In genomic region chr17:57425903-57426574, GRCh38 we compare ENCODE assay signal across 19 cellular contexts.
DNase-seq lines count a peak whose midpoint lies in the region; ATAC-seq and TF ChIP-seq lines count a peak whose summit lies in the region.
"Had no signal": no experiment of that assay in that cellular context is flagged by ENCODE, and none has a peak within 500 bp of the region (broad histone marks: within the 10 kb centered on the region; RNA-seq: fewer than 3 reads in every experiment).

No MANE protein-coding gene starts in this region.

- TF ChIP-seq POLR2A in vagina (IDR thresholded peaks at IDR 0.05): no peak

- H3K4me1 Mint-ChIP-seq in activated T-cell treated with anti-CD3 and anti-CD28 coated beads, Interleukin-2, amount 50 U/mL, for 4 hours (ENCODE audit: low read depth): peaks cover 41% of the 10 kb centered on the region
- peaks cover 95% of the 10 kb centered on the region for H3K4me1 Mint-ChIP-seq in brain
- H3K4me1 Mint-ChIP-seq in stimulated activated naive B cell treated with anti-CD40 and anti-IgM and Interleukin-4, amounts not matched to agents 10 μg/mL and 1 μg/mL and 100 μg/mL, for 72 hours: peaks cover 36 to 63% of the 10 kb centered on the region in 2 donors

- H3K27me3 Mint-ChIP-seq in activated T-cell treated with anti-CD3 and anti-CD28 coated beads, Interleukin-2, amount 50 U/mL, for 4 hours (ENCODE audit: low read depth): no peaks in the 10 kb centered on the region
- H3K27me3 Mint-ChIP-seq in brain: no peaks in the 10 kb centered on the region
- H3K27me3 Mint-ChIP-seq in stimulated activated naive B cell treated with anti-CD40 and anti-IgM and Interleukin-4, amounts not matched to agents 10 μg/mL and 1 μg/mL and 100 μg/mL, for 72 hours: no peaks in the 10 kb centered on the region

- no peak for TF ChIP-seq CTCF in brain (conservative IDR thresholded peaks at IDR 0.05)
- TF ChIP-seq CTCF in vagina (IDR thresholded peaks at IDR 0.05): no peak
- no peak for TF ChIP-seq CTCF in GM13977 (IDR thresholded peaks at IDR 0.05; ENCODE audit: extremely low read depth, insufficient read depth, missing control alignments)

- no peak for DNase-seq in activated T-cell treated with anti-CD3 and anti-CD28 coated beads, Interleukin-2, amount 50 U/mL, for 4 hours
- no peak for DNase-seq in activated T-cell treated with anti-CD3 and anti-CD28 coated beads, Interleukin-2, amount 50 U/mL, for 1 hour
- DNase-seq in NCI-H146 treated with DMSO at 0.1 percent for 48 hours (lab: John Stamatoyannopoulos, UW; ENCODE audit: unreplicated experiment): peak; percentile 29
- DNase-seq in stimulated activated naive B cell treated with anti-CD40 and anti-IgM and Interleukin-4, amounts not matched to agents 10 μg/mL and 1 μg/mL and 100 μg/mL, for 72 hours: no peak
- no peak for DNase-seq in vagina (ENCODE audit: extremely low spot score in 2 of 2)
- no peak for DNase-seq in G401 (ENCODE audit: low spot score)
- DNase-seq in GM13977 (ENCODE audit: low spot score): no peak
- DNase-seq: activated CD4-positive, alpha-beta T cell treated with anti-CD3 and anti-CD28 coated beads, Interleukin-2, amount 50 U/mL, for 4 hours; caudate nucleus; effector CD8-positive, alpha-beta T cell; kidney; NCI-H2029 treated with DMSO at 0.1 percent for 48 hours; NCI-H510A; stimulated activated CD4-positive, alpha-beta T cell treated with anti-CD3 and anti-CD28 coated beads, Interleukin-2, amount 100 ng/mL, for 24 hours; substantia nigra; T1000 had no signal

- H3K36me3 ChIP-seq in vagina: no peaks in the 10 kb centered on the region

- in situ Hi-C loops in G401 (cut with HindIII; ENCODE audit: low sequenced_read_pairs): no loop called here
- in situ Hi-C loops in GM13977 (cut with MboI; ENCODE audit: low pct_unique_long_range_greater_than_20kb, low sequenced_read_pairs, unreplicated experiment): no loop called here

- H3K9me3 Mint-ChIP-seq in activated T-cell treated with anti-CD3 and anti-CD28 coated beads, Interleukin-2, amount 50 U/mL, for 4 hours: no peaks in the 10 kb centered on the region
- peaks cover 0 to 4% (median 2%) of the 10 kb centered on the region in 5 experiments for H3K9me3 Mint-ChIP-seq in brain
- no peaks in the 10 kb centered on the region for H3K9me3 Mint-ChIP-seq in stimulated activated naive B cell treated with anti-CD40 and anti-IgM and Interleukin-4, amounts not matched to agents 10 μg/mL and 1 μg/mL and 100 μg/mL, for 72 hours

- H3K27ac Mint-ChIP-seq in brain: peak overlapping the region in 4 of 5 experiments; percentile 20 to 79 (median 64)
- H3K27ac Mint-ChIP-seq in stimulated activated naive B cell treated with anti-CD40 and anti-IgM and Interleukin-4, amounts not matched to agents 10 μg/mL and 1 μg/mL and 100 μg/mL, for 72 hours: peak overlapping the region; percentile 10

- H3K27ac ChIP-seq in vagina: no peak overlapping the region

- no peaks in the 10 kb centered on the region for H3K9me3 ChIP-seq in vagina

- H3K4me3 Mint-ChIP-seq in activated T-cell treated with anti-CD3 and anti-CD28 coated beads, Interleukin-2, amount 50 U/mL, for 4 hours: no peak overlapping the region
- peak overlapping the region in 3 of 5 experiments; percentile 1 to 41 (median 13) for H3K4me3 Mint-ChIP-seq in brain
- no peak overlapping the region for H3K4me3 Mint-ChIP-seq in stimulated activated naive B cell treated with anti-CD40 and anti-IgM and Interleukin-4, amounts not matched to agents 10 μg/mL and 1 μg/mL and 100 μg/mL, for 72 hours

- peaks cover 10% of the 10 kb centered on the region for H3K4me1 ChIP-seq in vagina

- intact Hi-C loops in vagina (cut with DNase I): no loop called here

- H3K36me3 Mint-ChIP-seq in activated T-cell treated with anti-CD3 and anti-CD28 coated beads, Interleukin-2, amount 50 U/mL, for 4 hours (ENCODE audit: insufficient read depth): peaks cover 11% of the 10 kb centered on the region
- H3K36me3 Mint-ChIP-seq in brain: peaks cover 21% of the 10 kb centered on the region
- peaks cover 20 to 49% of the 10 kb centered on the region in 2 donors for H3K36me3 Mint-ChIP-seq in stimulated activated naive B cell treated with anti-CD40 and anti-IgM and Interleukin-4, amounts not matched to agents 10 μg/mL and 1 μg/mL and 100 μg/mL, for 72 hours

- no peaks in the 10 kb centered on the region for H3K27me3 ChIP-seq in vagina

- peak; percentile 65 to 67 for ATAC-seq in activated T-cell treated with anti-CD3 and anti-CD28 coated beads, Interleukin-2, amount 50 U/mL, for 4 hours
- no peak for ATAC-seq in stimulated activated naive B cell treated with anti-CD40 and anti-IgM and Interleukin-4, amounts not matched to agents 10 μg/mL and 1 μg/mL and 100 μg/mL, for 72 hours (replicated peaks)
- ATAC-seq: sciatic nerve, SK-N-SH treated with all-trans-retinoic acid at 6 μM for 48 hours had no signal

- no peak overlapping the region for H3K4me3 ChIP-seq in vagina

Comparison
In these comparisons a context has a peak if more than half of its experiments do, and no peak if none do; other contexts are left out.
1. ATAC-seq: peak in activated T-cell treated with anti-CD3 and anti-CD28 coated beads, Interleukin-2, amount 50 U/mL, for 4 hours (2 of 2); none in stimulated activated naive B cell treated with anti-CD40 and anti-IgM and Interleukin-4, amounts not matched to agents 10 μg/mL and 1 μg/mL and 100 μg/mL, for 72 hours (0 of 2).
2. H3K4me3 Mint-ChIP-seq: peak in brain (3 of 5); none in activated T-cell treated with anti-CD3 and anti-CD28 coated beads, Interleukin-2, amount 50 U/mL, for 4 hours (single experiment) and stimulated activated naive B cell treated with anti-CD40 and anti-IgM and Interleukin-4, amounts not matched to agents 10 μg/mL and 1 μg/mL and 100 μg/mL, for 72 hours (0 of 2).